1 cellular context compared by ENCODE assay signal in genomic region chr2:26464390-26465265, GRCh38.
TF ChIP-seq lines count a peak whose summit lies in the region.

No MANE protein-coding gene starts in this region.

TF ChIP-seq in H1, 55 proteins besides CTCF, POLR2A, EP300 and RAD21:
- TF ChIP-seq JUN (IDR thresholded peaks at IDR 0.05; ENCODE audit: low read depth, low read length), result no peak
- TF ChIP-seq SIX5 (IDR thresholded peaks at IDR 0.05; ENCODE audit: low read depth, low read length), result no peak
- TF ChIP-seq SAP30 (IDR thresholded peaks at IDR 0.05; ENCODE audit: insufficient read depth, insufficient replicate concordance, low read length), result no peak
- TF ChIP-seq BCL11A (IDR thresholded peaks at IDR 0.05; ENCODE audit: low read depth in 2 of 2, low read length in 2 of 2), result no peak
- TF ChIP-seq TAF1 (IDR thresholded peaks at IDR 0.05; ENCODE audit: low read depth, low read length), result no peak
- no peak for TF ChIP-seq CTBP2 (IDR thresholded peaks at IDR 0.05; ENCODE audit: borderline replicate concordance, insufficient read depth, insufficient read length, low read length)
- no peak for TF ChIP-seq ASH2L (IDR thresholded peaks at IDR 0.05; ENCODE audit: low read length)
- TF ChIP-seq POU5F1 (IDR thresholded peaks at IDR 0.05; ENCODE audit: low read depth, low read length), result no peak
- TF ChIP-seq SP1 (IDR thresholded peaks at IDR 0.05; ENCODE audit: low read depth, low read length), result no peak
- TF ChIP-seq TCF12 (IDR thresholded peaks at IDR 0.05; ENCODE audit: low read depth, low read length), result no peak
- TF ChIP-seq RBBP5 (IDR thresholded peaks at IDR 0.05; ENCODE audit: borderline replicate concordance, low read depth, low read length), result no peak
- no peak for TF ChIP-seq CBX5 (IDR thresholded peaks at IDR 0.05; ENCODE audit: low read depth, low read length)
- TF ChIP-seq HDAC6 (IDR thresholded peaks at IDR 0.05; ENCODE audit: low read depth, low read length), result no peak
- TF ChIP-seq ATF2 (IDR thresholded peaks at IDR 0.05; ENCODE audit: low read length), result no peak
- TF ChIP-seq GABPA (IDR thresholded peaks at IDR 0.05; ENCODE audit: borderline replicate concordance, insufficient read depth, low read length), result no peak
- no peak for TF ChIP-seq E2F6 (IDR thresholded peaks at IDR 0.05)
- TF ChIP-seq EGR1 (IDR thresholded peaks at IDR 0.05; ENCODE audit: borderline replicate concordance, low read depth, low read length), result no peak
- TF ChIP-seq ATF3 (IDR thresholded peaks at IDR 0.05; ENCODE audit: insufficient read depth, low read depth, low read length), result no peak
- TF ChIP-seq RXRA (IDR thresholded peaks at IDR 0.05; ENCODE audit: insufficient read depth, low read depth, low read length), result no peak
- TF ChIP-seq EZH2 (IDR thresholded peaks at IDR 0.05; ENCODE audit: low read depth, low read length, severe bottlenecking), result no peak
